ENCODE assay signal across 30 cellular contexts in genomic region chr1:46030074-46030870, GRCh38.
"Had no signal": no experiment of that assay in that cellular context is flagged by ENCODE, and none has a peak within 500 bp of the region (broad histone marks: within the 10 kb centered on the region; RNA-seq: fewer than 3 reads in every experiment).

No MANE protein-coding gene starts in this region.

- H3K4me3 Mint-ChIP-seq: activated naive CD4-positive, alpha-beta T cell treated with anti-CD3 and anti-CD28 coated beads, Interleukin-2, amount 50 U/mL, for 24 hours; activated T-helper 1 cell treated with anti-CD3 and anti-CD28 coated beads, Interleukin-12 subunit alpha, Interleukin-12 subunit beta, Interleukin-2, Interleukin-4 antibody, amounts not matched to agents 30 ng/mL and 10 ng/mL and 1 ng/mL, durations not matched to agents 14 hours and 24 hours and 36 hours; central memory CD8-positive, alpha-beta T cell; naive thymus-derived CD8-positive, alpha-beta T cell; stimulated activated naive CD8-positive, alpha-beta T cell treated with anti-CD3 and anti-CD28 coated beads, Interleukin-15, Interleukin-2, amounts not matched to agents 100 ng/mL and 50 ng/mL, for 24 hours; T-helper 17 cell had no signal

- H3K9me3 Mint-ChIP-seq: activated naive CD4-positive, alpha-beta T cell treated with anti-CD3 and anti-CD28 coated beads, Interleukin-2, amount 50 U/mL, for 24 hours; activated T-helper 1 cell treated with anti-CD3 and anti-CD28 coated beads, Interleukin-12 subunit alpha, Interleukin-12 subunit beta, Interleukin-2, Interleukin-4 antibody, amounts not matched to agents 30 ng/mL and 10 ng/mL and 1 ng/mL, durations not matched to agents 14 hours and 24 hours and 36 hours; central memory CD8-positive, alpha-beta T cell; naive thymus-derived CD8-positive, alpha-beta T cell; stimulated activated naive CD8-positive, alpha-beta T cell treated with anti-CD3 and anti-CD28 coated beads, Interleukin-15, Interleukin-2, amounts not matched to agents 100 ng/mL and 50 ng/mL, for 24 hours had no signal

- ATAC-seq: activated CD4-positive, CD25-positive, alpha-beta regulatory T cell treated with anti-CD3 and anti-CD28 coated beads, Interleukin-2, amount 50 U/mL, for 24 hours; gastroesophageal sphincter; heart right ventricle; left lobe of liver; lower lobe of right lung; naive thymus-derived CD8-positive, alpha-beta T cell; right lobe of liver; T-helper 17 cell had no signal

- H3K4me1 Mint-ChIP-seq: activated naive CD4-positive, alpha-beta T cell treated with anti-CD3 and anti-CD28 coated beads, Interleukin-2, amount 50 U/mL, for 24 hours; central memory CD8-positive, alpha-beta T cell; naive thymus-derived CD8-positive, alpha-beta T cell had no signal

- DNase-seq: activated CD4-positive, alpha-beta T cell treated with anti-CD3 and anti-CD28 coated beads for 48 hours; activated CD4-positive, alpha-beta T cell treated with anti-CD3 and anti-CD28 coated beads, Interleukin-2, amount 50 U/mL, for 48 hours; activated CD8-positive, alpha-beta memory T cell treated with anti-CD3 and anti-CD28 coated beads for 24 hours; activated CD8-positive, alpha-beta memory T cell treated with anti-CD3 and anti-CD28 coated beads, Interleukin-2, amount 50 U/mL, for 4 hours; activated effector memory CD4-positive, alpha-beta T cell treated with anti-CD3 and anti-CD28 coated beads, Interleukin-2, amount 50 U/mL, for 16 hours; activated T-cell treated with anti-CD3 and anti-CD28 coated beads, Interleukin-2, amount 50 U/mL, for 1 hour; dorsolateral prefrontal cortex; effector memory CD4-positive, alpha-beta T cell; erythroblast; heart right ventricle; kidney glomerular epithelial cell; lower lobe of right lung; mesenchymal stem cell; naive thymus-derived CD8-positive, alpha-beta T cell; right lobe of liver; stimulated activated CD4-positive, alpha-beta T cell treated with anti-CD3 and anti-CD28 coated beads, Interleukin-2, amount 100 ng/mL, for 48 hours; substantia nigra; T-helper 17 cell; WERI-Rb-1 had no signal

- FAIRE-seq: colon had no signal

- H3K4me3 ChIP-seq: breast epithelium, dorsolateral prefrontal cortex, gastroesophageal sphincter, heart right ventricle, lower lobe of right lung, right lobe of liver, upper lobe of left lung, vagina had no signal

- H3K36me3 ChIP-seq: breast epithelium had no signal

- H3K27me3 Mint-ChIP-seq: activated naive CD4-positive, alpha-beta T cell treated with anti-CD3 and anti-CD28 coated beads, Interleukin-2, amount 50 U/mL, for 24 hours; central memory CD8-positive, alpha-beta T cell; naive thymus-derived CD8-positive, alpha-beta T cell; stimulated activated naive CD8-positive, alpha-beta T cell treated with anti-CD3 and anti-CD28 coated beads, Interleukin-15, Interleukin-2, amounts not matched to agents 100 ng/mL and 50 ng/mL, for 24 hours; T-helper 17 cell had no signal

- H3K27me3 ChIP-seq: breast epithelium, dorsolateral prefrontal cortex, gastroesophageal sphincter, heart right ventricle, right lobe of liver, upper lobe of left lung, vagina had no signal

- H3K9me3 ChIP-seq: breast epithelium, gastroesophageal sphincter, heart right ventricle, lower lobe of right lung, right lobe of liver, upper lobe of left lung, vagina had no signal

- H3K27ac ChIP-seq: breast epithelium, dorsolateral prefrontal cortex, gastroesophageal sphincter, lower lobe of right lung, right lobe of liver, vagina, WERI-Rb-1 had no signal

- H3K36me3 Mint-ChIP-seq: naive thymus-derived CD8-positive, alpha-beta T cell had no signal

- H3K27ac Mint-ChIP-seq: activated naive CD4-positive, alpha-beta T cell treated with anti-CD3 and anti-CD28 coated beads, Interleukin-2, amount 50 U/mL, for 24 hours; activated T-helper 1 cell treated with anti-CD3 and anti-CD28 coated beads, Interleukin-12 subunit alpha, Interleukin-12 subunit beta, Interleukin-2, Interleukin-4 antibody, amounts not matched to agents 30 ng/mL and 10 ng/mL and 1 ng/mL, durations not matched to agents 14 hours and 24 hours and 36 hours; stimulated activated naive CD8-positive, alpha-beta T cell treated with anti-CD3 and anti-CD28 coated beads, Interleukin-15, Interleukin-2, amounts not matched to agents 100 ng/mL and 50 ng/mL, for 24 hours had no signal

- H3K4me1 ChIP-seq: breast epithelium, lower lobe of right lung, right lobe of liver, vagina had no signal
